In genomic region chr3:194481525-194482195, GRCh38 we compare ENCODE assay signal across 1 cellular context.
TF ChIP-seq lines count a peak whose summit lies in the region.

No MANE protein-coding gene starts in this region.

TF ChIP-seq in WTC11, 78 proteins besides CTCF, POLR2A, EP300 and RAD21 (continued from another document):
- no peak for TF ChIP-seq E2F1 (CRISPR knock-in tag; IDR thresholded peaks at IDR 0.05)
- TF ChIP-seq ZNF281 (CRISPR knock-in tag; IDR thresholded peaks at IDR 0.05), result no peak
- no peak for TF ChIP-seq ARID4B (CRISPR knock-in tag; IDR thresholded peaks at IDR 0.05; ENCODE audit: borderline replicate concordance)
- TF ChIP-seq USF1 (CRISPR knock-in tag; IDR thresholded peaks at IDR 0.05), result no peak
- TF ChIP-seq NFYB (CRISPR knock-in tag; conservative IDR thresholded peaks at IDR 0.05; ENCODE audit: low read depth), result no peak
- TF ChIP-seq MYBL2 (CRISPR knock-in tag; IDR thresholded peaks at IDR 0.05), result no peak
- TF ChIP-seq GRHL2 (CRISPR knock-in tag; IDR thresholded peaks at IDR 0.05; ENCODE audit: insufficient replicate concordance, severe bottlenecking), result no peak
